Comparison of ENCODE assay signal across 20 cellular contexts in the genomic region with DNA sequence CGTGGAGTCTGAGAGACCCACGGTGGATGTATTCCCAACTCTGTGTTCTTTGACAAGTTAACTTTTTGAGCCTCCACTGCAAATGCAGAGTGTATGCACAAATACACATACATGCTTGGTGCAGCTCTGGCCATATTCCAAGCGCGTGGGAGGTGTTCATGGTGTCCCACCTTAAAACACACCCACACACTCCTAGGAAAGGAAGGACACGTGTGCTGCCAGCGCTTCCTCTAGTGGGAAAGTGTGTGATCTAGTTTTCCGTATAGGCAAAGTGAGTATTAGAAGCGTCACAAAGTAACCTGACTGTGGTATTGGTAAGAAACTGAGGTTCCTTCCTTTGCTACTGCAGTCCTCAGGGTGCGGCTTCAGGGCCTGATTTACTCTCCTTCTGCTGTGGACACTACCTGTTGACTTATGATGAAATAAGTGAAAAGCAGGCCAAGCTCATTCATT. TPM values are rescaled to one million over a fixed set of nuclear protein-coding genes. Genes with fewer than 3 reads are reported as not detected.
DNase-seq lines count a peak whose midpoint lies in the region; ATAC-seq, FAIRE-seq and TF ChIP-seq lines count a peak whose summit lies in the region.
"Had no signal": no experiment of that assay in that cellular context is flagged by ENCODE, and none has a peak within 500 bp of the region (broad histone marks: within the 10 kb centered on the region; RNA-seq: fewer than 3 reads in every experiment).

No MANE protein-coding gene starts in this region.

- H3K4me3 ChIP-seq in Peyer's patch (no peak overlapping the region), K562 (no peak overlapping the region), small intestine (ENCODE audit: low read depth in 1 of 2, low read length in 2 of 2) (no peak overlapping the region)
- H3K4me3 ChIP-seq: A549, esophagus muscularis mucosa, PC-9, upper lobe of left lung had no signal

- H3K9me3 ChIP-seq in Peyer's patch (no peaks in the 10 kb centered on the region), K562 (replicated peaks; ENCODE audit: control insufficient read depth, insufficient read depth, low read depth, low read length) (no peaks in the 10 kb centered on the region), small intestine (ENCODE audit: control insufficient read depth, low read depth) (no peaks in the 10 kb centered on the region)
- H3K9me3 ChIP-seq: A549, esophagus muscularis mucosa, upper lobe of left lung had no signal

- no peak for TF ChIP-seq POLR2A in Peyer's patch (IDR thresholded peaks at IDR 0.05)
- no peak for TF ChIP-seq POLR2A in K562 (conservative IDR thresholded peaks at IDR 0.05)

- no peak overlapping the region for H3K9ac ChIP-seq in K562 (ENCODE audit: insufficient read depth in 1 of 2, low read depth in 2 of 2, low read length in 2 of 2)

- H3K36me3 ChIP-seq in Peyer's patch (peaks cover 0 to 10% (median 0%) of the 10 kb centered on the region in 3 donors), K562 (ENCODE audit: control insufficient read depth, insufficient read depth, low read length) (no peaks in the 10 kb centered on the region), small intestine (ENCODE audit: control insufficient read depth in 2 of 2, insufficient read depth in 2 of 2, low read length in 2 of 2) (no peaks in the 10 kb centered on the region)

- no TSS peak for BruUV-seq in K562 (replicated peaks; lab: Mats Ljungman, UMichigan)

- 1% methylated on average over 9 of the region's 9 CpGs for WGBS in K562 (ENCODE audit: insufficient coverage, low coverage, missing lambda C conversion rate)
- 85 to 91% (median 89%) methylated on average over 9 of the region's 9 CpGs for WGBS in small intestine, 3 donors

- POLR2A ChIA-PET in K562 (lab: Yijun Ruan, JAX): interaction anchor here (0.8 kb wide), 1 partner anchor 273 kb away, joined by 4 read pairs; no protein-coding TSS in a partner anchor

- no peak for DNase-seq in activated CD4-positive, alpha-beta T cell treated with anti-CD3 and anti-CD28 coated beads, Interleukin-2, amount 10 ng/mL, durations not matched to agents 24 days and 14 days
- DNase-seq in activated CD4-positive, alpha-beta T cell treated with anti-CD3 and anti-CD28 coated beads for 48 hours: no peak
- no peak for DNase-seq in Peyer's patch
- no peak for DNase-seq in K562 (ENCODE audit: extremely low read depth in 1 of 4, low spot score in 3 of 4)
- DNase-seq in small intestine: peak; percentile 36
- DNase-seq: dermis blood vessel endothelial cell, NCI-H187 treated with DMSO at 0.1 percent for 48 hours, NCI-H510A treated with DMSO at 0.1 percent for 48 hours, PC-9, retina, upper lobe of left lung had no signal

- peak overlapping the region; percentile 26 for H3K27ac Mint-ChIP-seq in activated CD4-positive, alpha-beta T cell treated with anti-CD3 and anti-CD28 coated beads, Interleukin-2, amount 10 ng/mL, durations not matched to agents 24 days and 14 days
- H3K27ac Mint-ChIP-seq: memory B cell had no signal

- in situ Hi-C loops in K562 (cut with MboI): no loop called here

- no peaks in the 10 kb centered on the region for H3K79me2 ChIP-seq in K562 (ENCODE audit: control insufficient read depth, insufficient read depth, low read length)

- H3K4me3 Mint-ChIP-seq in activated CD4-positive, alpha-beta T cell treated with anti-CD3 and anti-CD28 coated beads, Interleukin-2, amount 10 ng/mL, durations not matched to agents 24 days and 14 days: peak overlapping the region; percentile 27
- H3K4me3 Mint-ChIP-seq: memory B cell had no signal

- H3K27me3 ChIP-seq in Peyer's patch (no peaks in the 10 kb centered on the region), K562 (ENCODE audit: control insufficient read depth in 2 of 2, insufficient read depth in 2 of 2, low read length in 2 of 2) (peaks cover 45 to 74% of the 10 kb centered on the region in 2 experiments), small intestine (ENCODE audit: control insufficient read depth in 2 of 2, insufficient read depth in 2 of 2, low read length in 2 of 2) (no peaks in the 10 kb centered on the region)
- H3K27me3 ChIP-seq: esophagus muscularis mucosa, upper lobe of left lung had no signal

- TF ChIP-seq RAD21 in K562 (CRISPR knock-in tag; conservative IDR thresholded peaks at IDR 0.05 in 1 of 2, IDR thresholded peaks at IDR 0.05 in 1 of 2): no peak

- H3K36me3 Mint-ChIP-seq in activated CD4-positive, alpha-beta T cell treated with anti-CD3 and anti-CD28 coated beads, Interleukin-2, amount 10 ng/mL, durations not matched to agents 24 days and 14 days (ENCODE audit: low read depth): peaks cover 20% of the 10 kb centered on the region

- intact Hi-C loops in activated CD4-positive, alpha-beta T cell treated with anti-CD3 and anti-CD28 coated beads, Interleukin-2, amount 10 ng/mL, durations not matched to agents 24 days and 14 days (cut with micrococcal nuclease): loop anchor here (5.0 kb wide), 3 partner anchors 36 to 209 kb away; a partner anchor contains a TSS
- intact Hi-C loops in K562 (cut with micrococcal nuclease): no loop called here

- CTCF ChIA-PET in K562 (lab: Yijun Ruan, JAX; ENCODE audit: low intra/inter-chr PET ratio): no interaction called here

- H2AFZ ChIP-seq in K562 (ENCODE audit: low read depth, low read length): no peak overlapping the region
- H2AFZ ChIP-seq: PC-9 had no signal

- TF ChIP-seq CTCF in Peyer's patch (IDR thresholded peaks at IDR 0.05) (no peak), K562 (IDR thresholded peaks at IDR 0.05 in 2 of 3, conservative IDR thresholded peaks at IDR 0.05 in 1 of 3; ENCODE audit: insufficient read depth in 2 of 3, low read depth in 1 of 3, low read length in 3 of 3) (no peak)

- H3K27ac ChIP-seq in Peyer's patch (peak overlapping the region; percentile 29 to 47 (median 38)), K562 (ENCODE audit: extremely low read depth, low read depth, low read length) (no peak overlapping the region), small intestine (ENCODE audit: low read depth in 1 of 2, low read length in 1 of 2) (peak overlapping the region; percentile 1 to 33)
- H3K27ac ChIP-seq: A549, C4-2B, esophagus muscularis mucosa, PC-9, upper lobe of left lung, VCaP had no signal

- H3K4me2 ChIP-seq in K562 (ENCODE audit: insufficient read depth, low read length): no peak overlapping the region
- H3K4me2 ChIP-seq: A549, PC-9 had no signal

- H3K9me3 Mint-ChIP-seq in activated CD4-positive, alpha-beta T cell treated with anti-CD3 and anti-CD28 coated beads, Interleukin-2, amount 10 ng/mL, durations not matched to agents 24 days and 14 days: peaks cover 14% of the 10 kb centered on the region

- no peaks in the 10 kb centered on the region for H3K9me1 ChIP-seq in K562 (ENCODE audit: control insufficient read depth, insufficient read depth, low read length)

- no peaks in the 10 kb centered on the region for H3K4me1 ChIP-seq in Peyer's patch
- no peaks in the 10 kb centered on the region for H3K4me1 ChIP-seq in K562 (replicated peaks in 1 of 2; ENCODE audit: control insufficient read depth in 2 of 2, insufficient read depth in 2 of 2, low read length in 2 of 2)
- H3K4me1 ChIP-seq in small intestine (ENCODE audit: control insufficient read depth in 2 of 2, insufficient read depth in 1 of 2, low read depth in 1 of 2, low read length in 1 of 2): no peaks in the 10 kb centered on the region
- H3K4me1 ChIP-seq: A549, esophagus muscularis mucosa, upper lobe of left lung had no signal

- H3K27me3 Mint-ChIP-seq in activated CD4-positive, alpha-beta T cell treated with anti-CD3 and anti-CD28 coated beads, Interleukin-2, amount 10 ng/mL, durations not matched to agents 24 days and 14 days: no peaks in the 10 kb centered on the region

- 0 out of 2 replicates have a peak, but pooled peaks cover 4% of the 10 kb centered on the region for H4K20me1 ChIP-seq in K562 (replicated peaks; ENCODE audit: control insufficient read depth, insufficient read depth, low read length)

- ATAC-seq in K562 (no peak), GM21447 (IDR thresholded peaks at IDR 0.05; ENCODE audit: unreplicated experiment) (no peak), HG03159 (IDR thresholded peaks at IDR 0.05; ENCODE audit: unreplicated experiment) (no peak), GM18873 (IDR thresholded peaks at IDR 0.05; ENCODE audit: low FRiP score, unreplicated experiment) (no peak)
- ATAC-seq: A549 had no signal

- peak; percentile 51 for FAIRE-seq in K562 (lab: Jason Lieb, UNC)
- no peak for FAIRE-seq in small intestine (lab: Jason Lieb, UNC)
- FAIRE-seq: A549, H54 had no signal

- no peak for TF ChIP-seq EP300 in K562 (IDR thresholded peaks at IDR 0.05; ENCODE audit: low read length)

- peaks cover 61% of the 10 kb centered on the region for H3K4me1 Mint-ChIP-seq in activated CD4-positive, alpha-beta T cell treated with anti-CD3 and anti-CD28 coated beads, Interleukin-2, amount 10 ng/mL, durations not matched to agents 24 days and 14 days

TF ChIP-seq in K562, 482 proteins besides CTCF, POLR2A, EP300 and RAD21:
- TF ChIP-seq BDP1 (IDR thresholded peaks at IDR 0.05; ENCODE audit: insufficient read depth, insufficient read length) (no peak), EGR1 (conservative IDR thresholded peaks at IDR 0.05) (peak; percentile 44; the same call in 1 of the 2 replicates)

RNA-seq across cellular contexts. Expression of a gene that starts 36.0 kb away (rescaled TPM):
- 17.1 and 18.1 TPM in 2 replicates for total RNA-seq in activated CD4-positive, alpha-beta T cell treated with anti-CD3 and anti-CD28 coated beads, Interleukin-2, amount 10 ng/mL, durations not matched to agents 24 days and 14 days
- 10 to 100 TPM; 45.6 to 75.3 (median 59.8) TPM for total RNA-seq in Peyer's patch
- 21.5 and 61.7 TPM in 2 replicates for total RNA-seq in K562 (2011; cell fraction: chromatin; rRNA removed; ENCODE audit: low replicate concordance)
- 19.8 and 26.6 TPM in 2 replicates for total RNA-seq in K562 (2011; cell fraction: nucleolus; rRNA removed)
- total RNA-seq in K562 (2011; cell fraction: nucleoplasm; rRNA removed): 29.1 and 45.8 TPM in 2 replicates
- total RNA-seq in K562 (2014; rRNA removed): 78.6 and 97.7 TPM in 2 replicates
- 132 and 145 TPM in 2 replicates for total RNA-seq in K562 (2014; rRNA removed; fragmentation: Illumina TruSeq; extraction: Trizol)
- total RNA-seq in K562 (2015; rRNA removed; fragmentation: Illumina TruSeq; extraction: Trizol): 141 and 149 TPM in 2 replicates
- 103 and 110 TPM in 2 replicates for total RNA-seq in K562 (2021)
- 115 and 138 TPM in 2 replicates for polyA plus RNA-seq in K562 (2011; rRNA removed)
- 100 and 103 TPM in 2 replicates for polyA plus RNA-seq in K562 (2011; cell fraction: cytosol; rRNA removed)
- polyA plus RNA-seq in K562 (2011; cell fraction: nucleus; rRNA removed): 48.3 and 68.3 TPM in 2 replicates
- polyA plus RNA-seq in K562 (2012): 93.8 and 104 TPM in 2 replicates
- 148 and 185 TPM in 2 replicates for polyA plus RNA-seq in K562 (2014; fragmentation: Illumina TruSeq; extraction: Trizol)
- 100 to 1,000 TPM; 138 to 144 TPM for polyA plus RNA-seq in K562 (2014; fragmentation: Nextera tagmentation; extraction: Ambion mirVana)
- 113 and 114 TPM in 2 replicates for polyA plus RNA-seq in K562 (2014; rRNA removed)
- 54.6 and 59.0 TPM in 2 replicates for polyA minus RNA-seq in K562 (2011; rRNA and poly(A)+ RNA removed)
- 18.7 and 38.7 TPM in 2 replicates for polyA minus RNA-seq in K562 (2011; cell fraction: cytosol; rRNA and poly(A)+ RNA removed)
- 5.8 and 14.9 TPM in 2 replicates for polyA minus RNA-seq in K562 (2011; cell fraction: nucleus; rRNA and poly(A)+ RNA removed)
- polyA plus RNA-seq in small intestine: 100 to 1,000 TPM in 2 of 3 donors, 10 to 100 TPM in 1; 99.5 to 213 (median 130) TPM
